In the genomic region with DNA sequence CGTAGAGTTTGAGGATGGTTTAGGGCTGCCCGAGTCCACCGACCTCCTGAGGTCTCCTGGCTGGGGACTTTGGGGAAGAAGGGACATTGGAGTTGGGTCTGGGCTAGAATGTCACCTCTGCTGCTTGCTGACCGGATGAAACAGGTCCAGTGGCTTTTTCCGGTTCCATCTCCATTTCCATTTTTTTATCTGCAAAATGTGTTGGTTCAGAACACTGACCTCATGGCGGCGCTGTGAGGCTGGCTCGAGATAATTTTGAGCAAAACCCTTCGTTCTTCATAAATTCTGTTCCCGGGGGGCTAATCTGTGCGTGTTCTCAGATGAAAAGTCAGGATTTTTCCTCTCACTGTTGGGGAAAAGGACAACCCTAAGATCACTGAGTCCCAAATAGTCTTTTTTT, we compare ENCODE assay signal across 14 cellular contexts. TPM values are rescaled to one million over a fixed set of nuclear protein-coding genes. Genes with fewer than 3 reads are reported as not detected.
DNase-seq lines count a peak whose midpoint lies in the region; ATAC-seq and TF ChIP-seq lines count a peak whose summit lies in the region.
"Had no signal": no experiment of that assay in that cellular context is flagged by ENCODE, and none has a peak within 500 bp of the region (broad histone marks: within the 10 kb centered on the region; RNA-seq: fewer than 3 reads in every experiment).

No MANE protein-coding gene starts in this region.

- H3K4me1 ChIP-seq in PC-9 (replicated peaks; ENCODE audit: insufficient read depth) (peaks cover 21% of the 10 kb centered on the region), foreskin keratinocyte (peaks cover 7% of the 10 kb centered on the region)
- H3K4me1 ChIP-seq: ascending aorta had no signal

- BruUV-seq in PC-9 (replicated peaks; lab: Mats Ljungman, UMichigan): no TSS peak

- CTCF ChIA-PET in PC-9 (lab: Charles Lee): interaction anchor here (0.6 kb wide), 1 partner anchor 226 kb away, joined by 4 read pairs; no protein-coding TSS in a partner anchor

- no peak overlapping the region for H3K4me2 ChIP-seq in PC-9

- no peak for ATAC-seq in foreskin keratinocyte
- ATAC-seq: stimulated activated effector memory CD8-positive, alpha-beta T cell treated with anti-CD3 and anti-CD28 coated beads, Interleukin-12 subunit alpha, Interleukin-12 subunit beta, amount 100 ng/mL, for 72 hours had no signal

- POLR2A ChIA-PET in PC-9 (lab: Charles Lee; ENCODE audit: unreplicated experiment): interaction anchor here (0.6 kb wide), 1 partner anchor 626 kb away, joined by 3 read pairs; no protein-coding TSS in a partner anchor

- no peaks in the 10 kb centered on the region for H3F3A ChIP-seq in PC-9 (ENCODE audit: insufficient read depth, low read depth)

- H2AFZ ChIP-seq in PC-9: no peak overlapping the region

- TF ChIP-seq CTCF in PC-9 (conservative IDR thresholded peaks at IDR 0.05) (peak; percentile 55), foreskin keratinocyte (conservative IDR thresholded peaks at IDR 0.05) (peak; percentile 56)

- no peaks in the 10 kb centered on the region for H3K9me2 ChIP-seq in PC-9 (ENCODE audit: insufficient read depth)

- H3K27ac ChIP-seq in PC-9: no peak overlapping the region
- no peak overlapping the region for H3K27ac ChIP-seq in foreskin keratinocyte
- H3K27ac ChIP-seq: ascending aorta had no signal

- no peaks in the 10 kb centered on the region for H3K79me2 ChIP-seq in PC-9 (ENCODE audit: low read depth)

- no peaks in the 10 kb centered on the region for H3K27me3 ChIP-seq in PC-9 (ENCODE audit: insufficient read depth, low read depth)
- no peaks in the 10 kb centered on the region for H3K27me3 ChIP-seq in foreskin keratinocyte

- intact Hi-C loops in PC-9 (cut with micrococcal nuclease; ENCODE audit: unreplicated experiment): no loop called here

- no peaks in the 10 kb centered on the region for H3K9me3 ChIP-seq in PC-9 (ENCODE audit: insufficient read depth, low read depth)
- H3K9me3 ChIP-seq: ascending aorta had no signal

- DNase-seq in 8988T: peak; percentile 32
- DNase-seq in ELR (ENCODE audit: low read depth): peak; percentile 24
- DNase-seq in PC-9: no peak
- no peak for DNase-seq in foreskin keratinocyte
- DNase-seq in C1 segment of cervical spinal cord (lab: John Stamatoyannopoulos, UW): no peak
- no peak for DNase-seq in COLO668 (lab: John Stamatoyannopoulos, UW; ENCODE audit: unreplicated experiment)
- DNase-seq in NCI-H187 (lab: John Stamatoyannopoulos, UW): no peak
- DNase-seq in NCI-H446 treated with DMSO at 0.1 percent for 48 hours (lab: John Stamatoyannopoulos, UW): no peak
- DNase-seq: stimulated activated CD4-positive, alpha-beta T cell treated with anti-CD3 and anti-CD28 coated beads, Interleukin-12 subunit alpha, Interleukin-12 subunit beta, amount 100 ng/mL, for 4 hours; SW 1271 had no signal

- no peaks in the 10 kb centered on the region for H3K36me3 ChIP-seq in PC-9 (ENCODE audit: low read depth)
- H3K36me3 ChIP-seq: ascending aorta had no signal

- H4K20me1 ChIP-seq in PC-9 (ENCODE audit: insufficient read depth): no peaks in the 10 kb centered on the region

- no peak overlapping the region for H3K4me3 ChIP-seq in PC-9
- H3K4me3 ChIP-seq: ascending aorta had no signal

RNA-seq across cellular contexts. Expression of gene MYL2, which starts 11.7 kb away (rescaled TPM):
- total RNA-seq in PC-9 (2021) (not detected in 2 replicates), foreskin keratinocyte (not detected in 2 replicates)
- 0.17 and 0.30 TPM in 2 replicates for polyA plus RNA-seq in foreskin keratinocyte
- total RNA-seq: ascending aorta, frontal cortex, mucosa of gallbladder had no signal

Comparison
In these comparisons a context has a peak if more than half of its experiments do, and no peak if none do; other contexts are left out.
1. DNase-seq: peak in 8988T (single experiment) and ELR (single experiment); none in PC-9 (0 of 2), foreskin keratinocyte (0 of 2), C1 segment of cervical spinal cord (0 of 14), COLO668 (single experiment), NCI-H187 (0 of 2) and NCI-H446 treated with DMSO at 0.1 percent for 48 hours (single experiment).